ENCODE assay signal across 6 cellular contexts in genomic region chr9:14512942-14513341, GRCh38.
"Had no signal": no experiment of that assay in that cellular context is flagged by ENCODE, and none has a peak within 500 bp of the region (broad histone marks: within the 10 kb centered on the region; RNA-seq: fewer than 3 reads in every experiment).

No MANE protein-coding gene starts in this region.

- FAIRE-seq: HepG2, HTR-8/SVneo had no signal

- ATAC-seq: HepG2 had no signal

- DNase-seq: IMR-90, KBM-7, KG1 had no signal

- H3K27ac ChIP-seq: HL-60 had no signal
